ENCODE assay signal across 18 cellular contexts in the genomic region with DNA sequence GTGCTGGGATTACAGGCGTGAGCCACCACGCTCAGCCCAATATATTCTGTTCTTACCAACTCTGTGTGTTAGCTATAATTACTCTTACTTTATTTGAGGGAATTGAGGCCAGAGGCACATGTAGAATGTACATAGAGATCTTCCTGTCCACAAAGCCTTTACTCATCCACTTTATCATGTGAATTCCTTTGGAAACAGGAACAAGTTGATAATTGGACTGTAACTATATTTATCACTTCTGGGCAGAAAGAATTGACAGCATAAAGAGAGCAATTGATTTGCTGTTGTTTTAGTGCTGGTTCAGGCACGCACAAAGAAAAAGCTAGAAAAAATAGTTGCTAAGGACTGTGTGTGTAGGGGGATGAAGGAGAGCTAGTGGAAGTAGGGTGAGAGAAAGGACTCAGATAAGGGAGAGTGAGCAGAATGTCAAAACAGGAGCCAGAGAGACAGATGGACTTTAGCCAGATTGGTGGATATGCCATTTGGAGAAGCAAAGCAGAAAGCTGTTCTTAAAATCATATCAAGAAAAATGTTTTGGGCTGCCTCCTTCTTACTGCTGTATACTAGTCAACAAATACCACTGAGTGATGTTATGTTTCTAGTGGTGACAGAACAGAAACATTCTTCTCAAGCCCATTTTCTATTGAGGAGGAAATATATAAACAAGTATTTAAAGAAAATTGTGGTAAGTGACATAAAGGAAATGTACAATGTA.
DNase-seq lines count a peak whose midpoint lies in the region; ATAC-seq and TF ChIP-seq lines count a peak whose summit lies in the region.
"Had no signal": no experiment of that assay in that cellular context is flagged by ENCODE, and none has a peak within 500 bp of the region (broad histone marks: within the 10 kb centered on the region; RNA-seq: fewer than 3 reads in every experiment).

No MANE protein-coding gene starts in this region.

- no peak overlapping the region for H2AFZ ChIP-seq in PC-9

- TF ChIP-seq CTCF in right atrium auricular region (IDR thresholded peaks at IDR 0.05) (no peak), fibroblast of pulmonary artery (IDR thresholded peaks at IDR 0.05; ENCODE audit: low read length, missing control alignments) (no peak), PC-9 (conservative IDR thresholded peaks at IDR 0.05) (no peak)
- no peak for TF ChIP-seq CTCF in CD8-positive, alpha-beta T cell (IDR thresholded peaks at IDR 0.05)

- H3K4me3 ChIP-seq in right atrium auricular region (no peak overlapping the region), fibroblast of pulmonary artery (replicated peaks; ENCODE audit: low read depth, low read length) (no peak overlapping the region), PC-9 (no peak overlapping the region)
- no peak overlapping the region for H3K4me3 ChIP-seq in CD8-positive, alpha-beta T cell (ENCODE audit: low read depth, low read length)
- H3K4me3 ChIP-seq: SK-N-MC had no signal

- no peaks in the 10 kb centered on the region for H3K36me3 ChIP-seq in right atrium auricular region
- H3K36me3 ChIP-seq in CD8-positive, alpha-beta T cell (ENCODE audit: insufficient read depth, low read length): no peaks in the 10 kb centered on the region
- H3K36me3 ChIP-seq in PC-9 (ENCODE audit: low read depth): no peaks in the 10 kb centered on the region

- H3F3A ChIP-seq in PC-9 (ENCODE audit: insufficient read depth, low read depth): no peaks in the 10 kb centered on the region

- no peak overlapping the region for H3K4me3 Mint-ChIP-seq in CD8-positive, alpha-beta T cell
- H3K4me3 Mint-ChIP-seq: HFFc6 had no signal

- BruUV-seq in PC-9 (replicated peaks; lab: Mats Ljungman, UMichigan): no TSS peak

- H3K9me2 ChIP-seq in PC-9 (ENCODE audit: insufficient read depth): no peaks in the 10 kb centered on the region

- intact Hi-C loops in Right ventricle myocardium superior (cut with DNase I): no loop called here
- intact Hi-C loops in left ventricle myocardium superior (cut with micrococcal nuclease): no loop called here
- intact Hi-C loops in CD8-positive, alpha-beta T cell (cut with DNase I, micrococcal nuclease): no loop called here
- intact Hi-C loops in PC-9 (cut with micrococcal nuclease; ENCODE audit: unreplicated experiment): no loop called here

- H3K27me3 ChIP-seq in right atrium auricular region: no peaks in the 10 kb centered on the region
- no peaks in the 10 kb centered on the region for H3K27me3 ChIP-seq in CD8-positive, alpha-beta T cell (ENCODE audit: insufficient read depth, low read length)
- no peaks in the 10 kb centered on the region for H3K27me3 ChIP-seq in PC-9 (ENCODE audit: insufficient read depth, low read depth)

- CTCF ChIA-PET in CD8-positive, alpha-beta T cell (lab: Charles Lee): no interaction called here
- CTCF ChIA-PET in PC-9 (lab: Charles Lee): no interaction called here

- H3K27me3 Mint-ChIP-seq in CD8-positive, alpha-beta T cell (ENCODE audit: low read depth): no peaks in the 10 kb centered on the region

- no peaks in the 10 kb centered on the region for H3K4me1 Mint-ChIP-seq in CD8-positive, alpha-beta T cell (ENCODE audit: low read depth)

- no peaks in the 10 kb centered on the region for H4K20me1 ChIP-seq in PC-9 (ENCODE audit: insufficient read depth)

- H3K4me1 ChIP-seq in right atrium auricular region (peaks cover 0 to 14% of the 10 kb centered on the region in 2 donors), PC-9 (replicated peaks; ENCODE audit: insufficient read depth) (no peaks in the 10 kb centered on the region)
- no peaks in the 10 kb centered on the region for H3K4me1 ChIP-seq in CD8-positive, alpha-beta T cell (ENCODE audit: insufficient read depth, low read length)

- POLR2A ChIA-PET in CD8-positive, alpha-beta T cell (lab: Charles Lee): no interaction called here
- POLR2A ChIA-PET in PC-9 (lab: Charles Lee; ENCODE audit: unreplicated experiment): no interaction called here

- ATAC-seq in Right ventricle myocardium superior (ENCODE audit: poor library complexity) (peak; percentile 92), left ventricle myocardium superior (peak; percentile 90), HG02623 (IDR thresholded peaks at IDR 0.05; ENCODE audit: unreplicated experiment) (no peak)
- no peak for ATAC-seq in CD8-positive, alpha-beta T cell
- ATAC-seq: Panc1 had no signal

- peak overlapping the region in 1 of 2 donors; percentile 68 for H3K27ac ChIP-seq in right atrium auricular region
- H3K27ac ChIP-seq in CD8-positive, alpha-beta T cell (ENCODE audit: low read depth, low read length): no peak overlapping the region
- H3K27ac ChIP-seq in PC-9: no peak overlapping the region
- H3K27ac ChIP-seq: SK-N-MC had no signal

- H3K9me3 Mint-ChIP-seq in CD8-positive, alpha-beta T cell: peaks cover 10% of the 10 kb centered on the region
- H3K9me3 Mint-ChIP-seq: HFFc6 had no signal

- H3K4me2 ChIP-seq in PC-9: no peak overlapping the region

- H3K36me3 Mint-ChIP-seq in CD8-positive, alpha-beta T cell: no peaks in the 10 kb centered on the region

- no peak overlapping the region for H3K27ac Mint-ChIP-seq in CD8-positive, alpha-beta T cell
- H3K27ac Mint-ChIP-seq: HFFc6 had no signal

- no peaks in the 10 kb centered on the region for H3K79me2 ChIP-seq in PC-9 (ENCODE audit: low read depth)

- H3K9me3 ChIP-seq in right atrium auricular region: no peaks in the 10 kb centered on the region
- H3K9me3 ChIP-seq in CD8-positive, alpha-beta T cell (ENCODE audit: low read length): no peaks in the 10 kb centered on the region
- H3K9me3 ChIP-seq in PC-9 (ENCODE audit: insufficient read depth, low read depth): no peaks in the 10 kb centered on the region

- DNase-seq in Right ventricle myocardium superior: no peak
- no peak for DNase-seq in right atrium auricular region (ENCODE audit: low spot score)
- DNase-seq in fibroblast of pulmonary artery (ENCODE audit: low read depth): peak; percentile 36
- no peak for DNase-seq in left ventricle myocardium superior
- no peak for DNase-seq in CD8-positive, alpha-beta T cell
- DNase-seq in NK-92 treated with Interleukin-12 subunit alpha and Interleukin-12 subunit beta, amount 100 ng/mL, for 24 hours (lab: John Stamatoyannopoulos, UW): no peak
- no peak for DNase-seq in PC-9
- DNase-seq: C1 segment of cervical spinal cord, H7, HFFc6, NCI-H1048, NCI-H1436, NCI-H2029 treated with DMSO at 0.1 percent for 48 hours, NCI-H510A, NCI-H774 had no signal

Comparison
In these comparisons a context has a peak if more than half of its experiments do, and no peak if none do; other contexts are left out.
1. ATAC-seq: peak in Right ventricle myocardium superior (single experiment) and left ventricle myocardium superior (single experiment); none in CD8-positive, alpha-beta T cell (single experiment) and HG02623 (single experiment).